28 cellular contexts compared by ENCODE assay signal in genomic region chr10:85447690-85448089, GRCh38.
"Had no signal": no experiment of that assay in that cellular context is flagged by ENCODE, and none has a peak within 500 bp of the region (broad histone marks: within the 10 kb centered on the region; RNA-seq: fewer than 3 reads in every experiment).

No MANE protein-coding gene starts in this region.

- H3K4me3 Mint-ChIP-seq: activated CD4-positive, alpha-beta T cell treated with anti-CD3 and anti-CD28 coated beads, Interleukin-2, amount 10 ng/mL, durations not matched to agents 7 days and 5 days; activated CD8-positive, alpha-beta T cell treated with anti-CD3 and anti-CD28 coated beads for 36 hours; activated naive CD4-positive, alpha-beta T cell treated with anti-CD3 and anti-CD28 coated beads, Interleukin-2, amount 50 U/mL, for 24 hours; activated naive CD8-positive, alpha-beta T cell treated with anti-CD3 and anti-CD28 coated beads, Interleukin-2, amount 50 U/mL, for 24 hours; activated T-cell treated with anti-CD3 and anti-CD28 coated beads, Interleukin-2, amount 50 U/mL, for 4 hours; natural killer cell; neural progenitor cell; stimulated activated memory B cell treated with anti-CD40 and anti-IgM and Interleukin-4, amounts not matched to agents 10 μg/mL and 1 μg/mL and 100 μg/mL, for 72 hours; stimulated activated naive CD8-positive, alpha-beta T cell treated with anti-CD3 and anti-CD28 coated beads, Interleukin-15, amount 100 ng/mL, for 72 hours; type B pancreatic cell had no signal

- H3K9me3 Mint-ChIP-seq: activated CD4-positive, alpha-beta T cell treated with anti-CD3 and anti-CD28 coated beads, Interleukin-2, amount 10 ng/mL, durations not matched to agents 7 days and 5 days; activated CD8-positive, alpha-beta T cell treated with anti-CD3 and anti-CD28 coated beads for 36 hours; activated naive CD4-positive, alpha-beta T cell treated with anti-CD3 and anti-CD28 coated beads, Interleukin-2, amount 50 U/mL, for 24 hours; activated naive CD8-positive, alpha-beta T cell treated with anti-CD3 and anti-CD28 coated beads, Interleukin-2, amount 50 U/mL, for 24 hours; activated T-cell treated with anti-CD3 and anti-CD28 coated beads, Interleukin-2, amount 50 U/mL, for 4 hours; activated T-helper 2 cell treated with anti-CD3 and anti-CD28 coated beads, Interferon-gamma antibody, Interleukin-2, Interleukin-4, amounts not matched to agents 10 μg/mL and 5 μg/mL and 100 μg/mL, durations not matched to agents 14 hours and 24 hours and 36 hours; stimulated activated memory B cell treated with anti-CD40 and anti-IgM and Interleukin-4, amounts not matched to agents 10 μg/mL and 1 μg/mL and 100 μg/mL, for 72 hours; stimulated activated naive CD8-positive, alpha-beta T cell treated with anti-CD3 and anti-CD28 coated beads, Interleukin-15, amount 100 ng/mL, for 72 hours had no signal

- H3K27me3 Mint-ChIP-seq: activated CD4-positive, alpha-beta T cell treated with anti-CD3 and anti-CD28 coated beads, Interleukin-2, amount 10 ng/mL, durations not matched to agents 7 days and 5 days; activated CD8-positive, alpha-beta T cell treated with anti-CD3 and anti-CD28 coated beads for 36 hours; activated naive CD8-positive, alpha-beta T cell treated with anti-CD3 and anti-CD28 coated beads, Interleukin-2, amount 50 U/mL, for 24 hours; stimulated activated memory B cell treated with anti-CD40 and anti-IgM and Interleukin-4, amounts not matched to agents 10 μg/mL and 1 μg/mL and 100 μg/mL, for 72 hours; stimulated activated naive CD8-positive, alpha-beta T cell treated with anti-CD3 and anti-CD28 coated beads, Interleukin-15, amount 100 ng/mL, for 72 hours; type B pancreatic cell had no signal

- DNase-seq: activated CD4-positive, alpha-beta T cell treated with anti-CD3 and anti-CD28 coated beads, Interleukin-2, amount 10 ng/mL, durations not matched to agents 7 days and 5 days; activated CD4-positive, CD25-positive, alpha-beta regulatory T cell treated with anti-CD3 and anti-CD28 coated beads, Interleukin-2, amount 50 U/mL, for 72 hours; activated CD8-positive, alpha-beta T cell treated with anti-CD3 and anti-CD28 coated beads for 36 hours; activated naive CD8-positive, alpha-beta T cell treated with anti-CD3 and anti-CD28 coated beads, Interleukin-2, amount 50 U/mL, for 24 hours; activated T-cell treated with anti-CD3 and anti-CD28 coated beads, Interleukin-2, amount 50 U/mL, for 4 hours; amygdala; central memory CD4-positive, alpha-beta T cell; foreskin keratinocyte; heart right ventricle; lower lobe of right lung; mesenchymal stem cell; natural killer cell; occipital lobe; psoas muscle; stimulated activated CD4-positive, alpha-beta T cell treated with anti-CD3 and anti-CD28 coated beads, Interleukin-1b, Interleukin-23, amount 100 ng/mL, for 48 hours; stimulated activated CD4-positive, alpha-beta T cell treated with anti-CD3 and anti-CD28 coated beads, Interleukin-4, amount 100 ng/mL, for 4 hours; stimulated activated CD8-positive, alpha-beta memory T cell treated with anti-CD3 and anti-CD28 coated beads, Interleukin-4, amount 100 ng/mL, for 48 hours; stimulated activated naive CD8-positive, alpha-beta T cell treated with anti-CD3 and anti-CD28 coated beads, Interleukin-15, amount 100 ng/mL, for 72 hours; substantia nigra; uterus; WERI-Rb-1 had no signal

- H3K27me3 ChIP-seq: foreskin keratinocyte, heart right ventricle, neural progenitor cell, uterus had no signal

- H3K4me1 Mint-ChIP-seq: activated CD4-positive, alpha-beta T cell treated with anti-CD3 and anti-CD28 coated beads, Interleukin-2, amount 10 ng/mL, durations not matched to agents 7 days and 5 days; activated naive CD4-positive, alpha-beta T cell treated with anti-CD3 and anti-CD28 coated beads, Interleukin-2, amount 50 U/mL, for 24 hours; activated naive CD8-positive, alpha-beta T cell treated with anti-CD3 and anti-CD28 coated beads, Interleukin-2, amount 50 U/mL, for 24 hours; natural killer cell; stimulated activated memory B cell treated with anti-CD40 and anti-IgM and Interleukin-4, amounts not matched to agents 10 μg/mL and 1 μg/mL and 100 μg/mL, for 72 hours; stimulated activated naive CD8-positive, alpha-beta T cell treated with anti-CD3 and anti-CD28 coated beads, Interleukin-15, amount 100 ng/mL, for 72 hours had no signal

- H3K36me3 Mint-ChIP-seq: activated naive CD4-positive, alpha-beta T cell treated with anti-CD3 and anti-CD28 coated beads, Interleukin-2, amount 50 U/mL, for 24 hours; natural killer cell; stimulated activated memory B cell treated with anti-CD40 and anti-IgM and Interleukin-4, amounts not matched to agents 10 μg/mL and 1 μg/mL and 100 μg/mL, for 72 hours; type B pancreatic cell had no signal

- H3K4me3 ChIP-seq: heart right ventricle, lower lobe of right lung, neural progenitor cell, psoas muscle, smooth muscle cell, uterus had no signal

- H3K4me1 ChIP-seq: foreskin keratinocyte, heart right ventricle, lower lobe of right lung, neural progenitor cell, parathyroid adenoma, psoas muscle, uterus had no signal

- H3K36me3 ChIP-seq: heart right ventricle, lower lobe of right lung, neural progenitor cell, uterus, WERI-Rb-1 had no signal

- H3K9me3 ChIP-seq: heart right ventricle, lower lobe of right lung, psoas muscle, uterus had no signal

- H3K27ac Mint-ChIP-seq: activated CD4-positive, alpha-beta T cell treated with anti-CD3 and anti-CD28 coated beads, Interleukin-2, amount 10 ng/mL, durations not matched to agents 7 days and 5 days; activated CD8-positive, alpha-beta T cell treated with anti-CD3 and anti-CD28 coated beads for 36 hours; activated naive CD4-positive, alpha-beta T cell treated with anti-CD3 and anti-CD28 coated beads, Interleukin-2, amount 50 U/mL, for 24 hours; activated naive CD8-positive, alpha-beta T cell treated with anti-CD3 and anti-CD28 coated beads, Interleukin-2, amount 50 U/mL, for 24 hours; activated T-helper 2 cell treated with anti-CD3 and anti-CD28 coated beads, Interferon-gamma antibody, Interleukin-2, Interleukin-4, amounts not matched to agents 10 μg/mL and 5 μg/mL and 100 μg/mL, durations not matched to agents 14 hours and 24 hours and 36 hours; natural killer cell; neural progenitor cell; stimulated activated memory B cell treated with anti-CD40 and anti-IgM and Interleukin-4, amounts not matched to agents 10 μg/mL and 1 μg/mL and 100 μg/mL, for 72 hours; stimulated activated naive CD8-positive, alpha-beta T cell treated with anti-CD3 and anti-CD28 coated beads, Interleukin-15, amount 100 ng/mL, for 72 hours; type B pancreatic cell had no signal

- H3K27ac ChIP-seq: foreskin keratinocyte, heart right ventricle, lower lobe of right lung, neural progenitor cell, parathyroid adenoma, psoas muscle, uterus, WERI-Rb-1 had no signal
